In the genomic region with DNA sequence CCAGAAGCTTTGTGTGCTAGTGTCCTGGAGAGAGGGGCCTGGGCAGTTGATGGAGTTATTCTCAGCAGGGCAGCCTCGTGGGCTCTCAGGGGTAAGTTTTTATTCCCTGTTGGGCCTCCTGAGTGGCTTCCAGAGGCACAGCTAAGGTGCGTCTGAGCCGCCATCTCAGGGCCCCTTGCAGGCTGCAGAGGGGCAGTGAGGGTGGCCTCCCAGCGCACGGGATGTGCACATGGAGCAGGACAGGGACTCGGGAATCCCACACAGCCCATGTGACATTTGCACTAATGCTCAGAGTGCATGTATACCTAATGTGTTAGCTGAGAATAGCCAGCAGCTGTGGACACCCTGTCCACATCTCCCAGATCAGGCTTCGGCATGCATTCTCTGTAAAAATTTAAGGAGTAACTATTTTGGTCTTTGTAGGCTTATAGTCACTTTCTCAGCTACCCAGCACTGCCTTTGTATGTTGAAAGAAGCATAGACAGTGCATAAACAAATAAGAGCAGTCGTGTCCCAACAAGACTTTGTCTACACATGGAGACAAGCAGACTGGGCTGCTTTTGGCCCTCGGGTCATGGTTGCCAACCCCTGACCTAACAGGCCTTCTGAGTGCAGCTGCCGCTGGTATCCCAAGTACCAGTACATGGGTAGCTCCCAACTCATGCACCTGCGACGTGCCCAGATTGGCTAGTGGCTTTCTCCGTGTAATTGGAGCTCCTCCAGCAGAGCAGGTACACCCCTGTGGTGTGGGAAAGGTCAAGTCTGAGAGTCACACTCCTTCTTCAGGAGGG, we compare ENCODE assay signal across 1 cellular context.
TF ChIP-seq lines count a peak whose summit lies in the region.

No MANE protein-coding gene starts in this region.

TF ChIP-seq in H1, 55 proteins besides CTCF, POLR2A, EP300 and RAD21:
- no peak for TF ChIP-seq NANOG (IDR thresholded peaks at IDR 0.05; ENCODE audit: insufficient read depth, low read depth, low read length, poor library complexity, severe bottlenecking)
- no peak for TF ChIP-seq MAX (IDR thresholded peaks at IDR 0.05)
- TF ChIP-seq MAFK (IDR thresholded peaks at IDR 0.05; ENCODE audit: low read depth, low read length), result no peak
- no peak for TF ChIP-seq YY1 (IDR thresholded peaks at IDR 0.05; ENCODE audit: low read depth, low read length)
- TF ChIP-seq POLR2AphosphoS5 (IDR thresholded peaks at IDR 0.05; ENCODE audit: low read depth, low read length), result no peak
- TF ChIP-seq RNF2 (IDR thresholded peaks at IDR 0.05; ENCODE audit: borderline replicate concordance, low read depth, low read length, missing control alignments, poor library complexity, severe bottlenecking), result no peak
- no peak for TF ChIP-seq NRF1 (IDR thresholded peaks at IDR 0.05; ENCODE audit: low read depth, low read length)
- no peak for TF ChIP-seq CHD2 (IDR thresholded peaks at IDR 0.05; ENCODE audit: low read length)
- no peak for TF ChIP-seq RBBP5 (IDR thresholded peaks at IDR 0.05; ENCODE audit: borderline replicate concordance, low read depth, low read length)
- TF ChIP-seq, protein P1, sequence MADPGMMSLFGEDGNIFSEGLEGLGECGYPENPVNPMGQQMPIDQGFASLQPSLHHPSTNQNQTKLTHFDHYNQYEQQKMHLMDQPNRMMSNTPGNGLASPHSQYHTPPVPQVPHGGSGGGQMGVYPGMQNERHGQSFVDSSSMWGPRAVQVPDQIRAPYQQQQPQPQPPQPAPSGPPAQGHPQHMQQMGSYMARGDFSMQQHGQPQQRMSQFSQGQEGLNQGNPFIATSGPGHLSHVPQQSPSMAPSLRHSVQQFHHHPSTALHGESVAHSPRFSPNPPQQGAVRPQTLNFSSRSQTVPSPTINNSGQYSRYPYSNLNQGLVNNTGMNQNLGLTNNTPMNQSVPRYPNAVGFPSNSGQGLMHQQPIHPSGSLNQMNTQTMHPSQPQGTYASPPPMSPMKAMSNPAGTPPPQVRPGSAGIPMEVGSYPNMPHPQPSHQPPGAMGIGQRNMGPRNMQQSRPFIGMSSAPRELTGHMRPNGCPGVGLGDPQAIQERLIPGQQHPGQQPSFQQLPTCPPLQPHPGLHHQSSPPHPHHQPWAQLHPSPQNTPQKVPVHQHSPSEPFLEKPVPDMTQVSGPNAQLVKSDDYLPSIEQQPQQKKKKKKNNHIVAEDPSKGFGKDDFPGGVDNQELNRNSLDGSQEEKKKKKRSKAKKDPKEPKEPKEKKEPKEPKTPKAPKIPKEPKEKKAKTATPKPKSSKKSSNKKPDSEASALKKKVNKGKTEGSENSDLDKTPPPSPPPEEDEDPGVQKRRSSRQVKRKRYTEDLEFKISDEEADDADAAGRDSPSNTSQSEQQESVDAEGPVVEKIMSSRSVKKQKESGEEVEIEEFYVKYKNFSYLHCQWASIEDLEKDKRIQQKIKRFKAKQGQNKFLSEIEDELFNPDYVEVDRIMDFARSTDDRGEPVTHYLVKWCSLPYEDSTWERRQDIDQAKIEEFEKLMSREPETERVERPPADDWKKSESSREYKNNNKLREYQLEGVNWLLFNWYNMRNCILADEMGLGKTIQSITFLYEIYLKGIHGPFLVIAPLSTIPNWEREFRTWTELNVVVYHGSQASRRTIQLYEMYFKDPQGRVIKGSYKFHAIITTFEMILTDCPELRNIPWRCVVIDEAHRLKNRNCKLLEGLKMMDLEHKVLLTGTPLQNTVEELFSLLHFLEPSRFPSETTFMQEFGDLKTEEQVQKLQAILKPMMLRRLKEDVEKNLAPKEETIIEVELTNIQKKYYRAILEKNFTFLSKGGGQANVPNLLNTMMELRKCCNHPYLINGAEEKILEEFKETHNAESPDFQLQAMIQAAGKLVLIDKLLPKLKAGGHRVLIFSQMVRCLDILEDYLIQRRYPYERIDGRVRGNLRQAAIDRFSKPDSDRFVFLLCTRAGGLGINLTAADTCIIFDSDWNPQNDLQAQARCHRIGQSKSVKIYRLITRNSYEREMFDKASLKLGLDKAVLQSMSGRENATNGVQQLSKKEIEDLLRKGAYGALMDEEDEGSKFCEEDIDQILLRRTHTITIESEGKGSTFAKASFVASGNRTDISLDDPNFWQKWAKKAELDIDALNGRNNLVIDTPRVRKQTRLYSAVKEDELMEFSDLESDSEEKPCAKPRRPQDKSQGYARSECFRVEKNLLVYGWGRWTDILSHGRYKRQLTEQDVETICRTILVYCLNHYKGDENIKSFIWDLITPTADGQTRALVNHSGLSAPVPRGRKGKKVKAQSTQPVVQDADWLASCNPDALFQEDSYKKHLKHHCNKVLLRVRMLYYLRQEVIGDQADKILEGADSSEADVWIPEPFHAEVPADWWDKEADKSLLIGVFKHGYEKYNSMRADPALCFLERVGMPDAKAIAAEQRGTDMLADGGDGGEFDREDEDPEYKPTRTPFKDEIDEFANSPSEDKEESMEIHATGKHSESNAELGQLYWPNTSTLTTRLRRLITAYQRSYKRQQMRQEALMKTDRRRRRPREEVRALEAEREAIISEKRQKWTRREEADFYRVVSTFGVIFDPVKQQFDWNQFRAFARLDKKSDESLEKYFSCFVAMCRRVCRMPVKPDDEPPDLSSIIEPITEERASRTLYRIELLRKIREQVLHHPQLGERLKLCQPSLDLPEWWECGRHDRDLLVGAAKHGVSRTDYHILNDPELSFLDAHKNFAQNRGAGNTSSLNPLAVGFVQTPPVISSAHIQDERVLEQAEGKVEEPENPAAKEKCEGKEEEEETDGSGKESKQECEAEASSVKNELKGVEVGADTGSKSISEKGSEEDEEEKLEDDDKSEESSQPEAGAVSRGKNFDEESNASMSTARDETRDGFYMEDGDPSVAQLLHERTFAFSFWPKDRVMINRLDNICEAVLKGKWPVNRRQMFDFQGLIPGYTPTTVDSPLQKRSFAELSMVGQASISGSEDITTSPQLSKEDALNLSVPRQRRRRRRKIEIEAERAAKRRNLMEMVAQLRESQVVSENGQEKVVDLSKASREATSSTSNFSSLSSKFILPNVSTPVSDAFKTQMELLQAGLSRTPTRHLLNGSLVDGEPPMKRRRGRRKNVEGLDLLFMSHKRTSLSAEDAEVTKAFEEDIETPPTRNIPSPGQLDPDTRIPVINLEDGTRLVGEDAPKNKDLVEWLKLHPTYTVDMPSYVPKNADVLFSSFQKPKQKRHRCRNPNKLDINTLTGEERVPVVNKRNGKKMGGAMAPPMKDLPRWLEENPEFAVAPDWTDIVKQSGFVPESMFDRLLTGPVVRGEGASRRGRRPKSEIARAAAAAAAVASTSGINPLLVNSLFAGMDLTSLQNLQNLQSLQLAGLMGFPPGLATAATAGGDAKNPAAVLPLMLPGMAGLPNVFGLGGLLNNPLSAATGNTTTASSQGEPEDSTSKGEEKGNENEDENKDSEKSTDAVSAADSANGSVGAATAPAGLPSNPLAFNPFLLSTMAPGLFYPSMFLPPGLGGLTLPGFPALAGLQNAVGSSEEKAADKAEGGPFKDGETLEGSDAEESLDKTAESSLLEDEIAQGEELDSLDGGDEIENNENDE (IDR thresholded peaks at IDR 0.05; ENCODE audit: insufficient replicate concordance, low read length), result no peak
- TF ChIP-seq BCL11A (IDR thresholded peaks at IDR 0.05; ENCODE audit: low read depth in 2 of 2, low read length in 2 of 2), result no peak
- TF ChIP-seq RFX5 (IDR thresholded peaks at IDR 0.05; ENCODE audit: borderline replicate concordance, low read depth, low read length), result no peak
- TF ChIP-seq SRF (IDR thresholded peaks at IDR 0.05; ENCODE audit: low read depth, low read length), result no peak
- TF ChIP-seq TAF7 (optimal IDR thresholded peaks at IDR 0.05; ENCODE audit: borderline replicate concordance, low read depth, low read length), result no peak
- TF ChIP-seq CHD1 (IDR thresholded peaks at IDR 0.05; ENCODE audit: low read depth, low read length), result no peak
